In the genomic region with DNA sequence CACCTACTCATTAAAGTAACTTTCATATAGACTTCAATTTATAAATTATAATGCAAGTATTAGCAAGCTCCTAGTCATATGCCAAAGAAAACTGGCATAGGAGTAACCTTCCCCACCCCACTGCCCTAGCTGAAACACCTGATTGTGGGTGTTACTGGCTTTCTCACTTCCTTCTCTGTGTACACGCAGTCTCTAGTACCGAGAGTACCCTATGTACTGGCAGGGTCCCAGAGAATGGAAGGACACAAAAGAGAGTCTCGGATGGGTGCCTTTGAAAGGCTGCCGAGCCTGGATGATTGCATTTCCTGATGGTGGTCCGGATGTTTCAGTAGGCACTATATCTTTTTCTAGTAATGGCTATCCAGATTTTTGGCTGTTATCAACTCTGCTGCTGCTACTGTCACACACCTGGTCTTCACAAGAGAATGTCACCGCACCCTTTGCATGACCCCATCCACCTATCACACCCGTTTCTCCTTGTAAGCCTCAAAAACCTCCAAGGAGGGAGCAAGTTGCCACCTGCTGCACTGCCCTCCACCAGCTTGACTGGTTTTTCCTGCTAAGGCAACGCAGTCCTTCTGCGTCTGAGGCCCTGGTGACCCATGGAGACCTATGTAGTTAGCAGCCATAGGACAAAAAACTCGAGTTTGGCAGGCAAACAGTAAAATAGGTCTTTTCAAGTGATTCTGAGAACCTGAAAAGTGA, we compare ENCODE assay signal across 8 cellular contexts. TPM values are rescaled to one million over a fixed set of nuclear protein-coding genes. Genes with fewer than 3 reads are reported as not detected.
A peak's percentile ranks its signal among the peaks of the same experiment; 100 is the strongest.
DNase-seq lines count a peak whose midpoint lies in the region; ATAC-seq, FAIRE-seq and TF ChIP-seq lines count a peak whose summit lies in the region.

No MANE protein-coding gene starts in this region.

- TF ChIP-seq CTCF in kidney (IDR thresholded peaks at IDR 0.05; ENCODE audit: borderline replicate concordance, extremely low read depth, insufficient read depth), result no peak
- no peak for TF ChIP-seq CTCF in sigmoid colon (IDR thresholded peaks at IDR 0.05)
- TF ChIP-seq CTCF in H9 (conservative IDR thresholded peaks at IDR 0.05), result no peak

- H3K4me1 Mint-ChIP-seq in H9, result peaks cover 26 to 41% of the 10 kb centered on the region in 2 experiments

- H4K8ac ChIP-seq in H9 (replicated peaks; ENCODE audit: insufficient read length, low read depth, low read length), result no peak overlapping the region

- no peaks in the 10 kb centered on the region; the same call in none of the 2 replicates for H3K27me3 Mint-ChIP-seq in H9 (ENCODE audit: low read depth)

- H4K20me1 ChIP-seq in H9 (ENCODE audit: control insufficient read depth, insufficient read depth, insufficient read length), result no peaks in the 10 kb centered on the region

- FAIRE-seq in kidney (lab: Jason Lieb, UNC), result no peak

- H3K27me3 ChIP-seq in sigmoid colon (no peaks in the 10 kb centered on the region), H9 (ENCODE audit: insufficient read depth, low read length) (no peaks in the 10 kb centered on the region)

- peaks cover 17 to 30% of the 10 kb centered on the region in 2 donors for H3K4me1 ChIP-seq in kidney (ENCODE audit: control insufficient read depth in 1 of 2, insufficient read depth in 1 of 2, low read depth in 1 of 2, low read length in 2 of 2)
- H3K4me1 ChIP-seq in sigmoid colon, result peaks cover 0 to 25% (median 13%) of the 10 kb centered on the region in 4 donors
- no peaks in the 10 kb centered on the region for H3K4me1 ChIP-seq in H9 (ENCODE audit: insufficient read depth, low read length)

- no peak overlapping the region; a peak in 1 of 7 replicates for H3K27ac Mint-ChIP-seq in H9

- H3K36me3 Mint-ChIP-seq in H9 (ENCODE audit: insufficient read depth in 1 of 3, low read depth in 3 of 3), result no peaks in the 10 kb centered on the region

- WGBS in sigmoid colon, 2 donors, result 14 to 58% methylated on average over 10 of the region's 10 CpGs
- no CpG with 5 or more reads among the region's 10 CpGs for WGBS in H9 (ENCODE audit: extremely low coverage, insufficient read length, low lambda C conversion rate)

- H2BK20ac ChIP-seq in H9 (ENCODE audit: low read depth, low read length, poor library complexity, severe bottlenecking), result no peak overlapping the region

- H3K4me3 Mint-ChIP-seq in H9, result no peak overlapping the region

- H3K79me2 ChIP-seq in H9 (ENCODE audit: insufficient read depth, low read length), result no peaks in the 10 kb centered on the region

- peak overlapping the region; percentile 73 to 87 for H3K27ac ChIP-seq in kidney (ENCODE audit: low read depth in 2 of 2, low read length in 2 of 2)
- no peak overlapping the region for H3K27ac ChIP-seq in sigmoid colon
- no peak overlapping the region for H3K27ac ChIP-seq in H9 (ENCODE audit: insufficient read length, low read depth, low read length)

- H3K9me3 ChIP-seq in kidney (ENCODE audit: control insufficient read depth in 1 of 2, low read length in 2 of 2), result no peaks in the 10 kb centered on the region
- no peaks in the 10 kb centered on the region for H3K9me3 ChIP-seq in sigmoid colon
- no peaks in the 10 kb centered on the region for H3K9me3 ChIP-seq in H9 (ENCODE audit: control insufficient read depth, low read depth, low read length)

- no peaks in the 10 kb centered on the region for H3K23me2 ChIP-seq in H9 (ENCODE audit: insufficient read length, low read depth, low read length, poor library complexity, severe bottlenecking)

- H2AFZ ChIP-seq in H9 (ENCODE audit: low read length), result no peak overlapping the region

- no peak overlapping the region for H3K56ac ChIP-seq in H9 (ENCODE audit: insufficient read length, low read depth, low read length)

- ATAC-seq in GM21786 (IDR thresholded peaks at IDR 0.05; ENCODE audit: unreplicated experiment), result peak; percentile 97

- no peak overlapping the region for H2BK5ac ChIP-seq in H9 (ENCODE audit: insufficient read length, low read length)

- no peak for TF ChIP-seq EP300 in sigmoid colon (IDR thresholded peaks at IDR 0.05)

- H3K4me3 ChIP-seq in kidney (ENCODE audit: low read length in 2 of 2) (peak overlapping the region in 1 of 2 donors; percentile 14), sigmoid colon (no peak overlapping the region)

- no peak overlapping the region for H2BK15ac ChIP-seq in H9 (ENCODE audit: low read depth, low read length)

- H3K23ac ChIP-seq in H9 (ENCODE audit: insufficient read length, low read depth, low read length), result no peak overlapping the region

- no peak overlapping the region for H3K14ac ChIP-seq in H9 (ENCODE audit: insufficient read depth, low read length)

- no peak overlapping the region for H4K5ac ChIP-seq in H9 (ENCODE audit: insufficient read length, low read depth, low read length)

- H3K4ac ChIP-seq in H9 (ENCODE audit: low read depth, low read length), result no peak overlapping the region

- TF ChIP-seq POLR2A in sigmoid colon (IDR thresholded peaks at IDR 0.05), result no peak

- no peak overlapping the region for H3K18ac ChIP-seq in H9 (ENCODE audit: insufficient read length, low read depth, low read length)

- peak; percentile 65 for DNase-seq in ELF-1 (ENCODE audit: low read depth, low spot score)
- DNase-seq in NCI-H128 (lab: John Stamatoyannopoulos, UW; ENCODE audit: unreplicated experiment), result peak; percentile 61
- peak; percentile 77 for DNase-seq in kidney
- no peak for DNase-seq in DMS 273 (lab: John Stamatoyannopoulos, UW; ENCODE audit: unreplicated experiment)
- DNase-seq in NCI-H524 treated with DMSO at 0.1 percent for 48 hours (lab: John Stamatoyannopoulos, UW), result no peak
- no peak for DNase-seq in sigmoid colon
- no peak for DNase-seq in H9

- no peak overlapping the region for H3T11ph ChIP-seq in H9 (ENCODE audit: low read length)

- H2BK120ac ChIP-seq in H9 (ENCODE audit: low read depth, low read length, poor library complexity, severe bottlenecking), result no peak overlapping the region

- H3K79me1 ChIP-seq in H9 (ENCODE audit: insufficient read depth, low read depth, low read length, poor library complexity, severe bottlenecking), result no peaks in the 10 kb centered on the region

- no peak overlapping the region for H4K91ac ChIP-seq in H9 (ENCODE audit: insufficient read length, low read depth, low read length)

- H3K9me3 Mint-ChIP-seq in H9, result no peaks in the 10 kb centered on the region

- H2AK5ac ChIP-seq in H9 (ENCODE audit: insufficient read length, low read length), result no peak overlapping the region

- no peak overlapping the region for H3K9ac ChIP-seq in kidney (ENCODE audit: low read length in 2 of 2)
- no peak overlapping the region for H3K9ac ChIP-seq in H9 (ENCODE audit: extremely low read depth, insufficient read length, low read length)

- intact Hi-C loops in kidney (cut with DNase I) (no loop called here), sigmoid colon (cut with DNase I) (no loop called here)

- H3K36me3 ChIP-seq in kidney (ENCODE audit: control insufficient read depth in 1 of 2, insufficient read depth in 2 of 2, low read length in 2 of 2) (no peaks in the 10 kb centered on the region), sigmoid colon (no peaks in the 10 kb centered on the region)

- no peak overlapping the region for H3K4me2 ChIP-seq in H9 (ENCODE audit: insufficient read depth, insufficient read length, low read length)

- no peak overlapping the region for H2BK12ac ChIP-seq in H9 (ENCODE audit: insufficient read length, low read depth, low read length)

RNA-seq across cellular contexts. Expression of a gene that starts 53.8 kb away (rescaled TPM):
- total RNA-seq in kidney (173 TPM), sigmoid colon (100 to 1,000 TPM in 3 of 4 donors, 10 to 100 TPM in 1; 88.1 to 171 (median 109) TPM), H9 (2021) (74.0 and 79.1 TPM in 2 replicates)
- polyA plus RNA-seq in kidney (ENCODE audit: insufficient read depth, low read depth, low replicate concordance) (34.1 TPM), sigmoid colon (10 to 100 TPM; 40.2 to 64.1 (median 53.6) TPM)

Comparison
In these comparisons a context has a peak if more than half of its experiments do, and no peak if none do; other contexts are left out.
1. DNase-seq: peak in ELF-1 (single experiment), NCI-H128 (single experiment) and kidney (single experiment); none in DMS 273 (single experiment), NCI-H524 treated with DMSO at 0.1 percent for 48 hours (single experiment), sigmoid colon (single experiment) and H9 (single experiment).
2. H3K27ac ChIP-seq: peak in kidney (2 of 2); none in sigmoid colon (0 of 4) and H9 (single experiment).